ENCODE assay signal across 1 cellular context in genomic region chr9:122931851-122932199, GRCh38.
TF ChIP-seq lines count a peak whose summit lies in the region.

No MANE protein-coding gene starts in this region.

TF ChIP-seq in SK-N-SH treated with all-trans-retinoic acid at 6 μM for 48 hours, 23 proteins besides CTCF, POLR2A, EP300 and RAD21 (continued from another document):
- no peak for TF ChIP-seq POU6F1 (CRISPR knock-in tag; IDR thresholded peaks at IDR 0.05; ENCODE audit: borderline replicate concordance, low read depth)
- TF ChIP-seq CSDC2 (CRISPR knock-in tag; IDR thresholded peaks at IDR 0.05): no peak
- no peak for TF ChIP-seq ZFP3 (CRISPR knock-in tag; IDR thresholded peaks at IDR 0.05)
- TF ChIP-seq RARB (CRISPR knock-in tag; IDR thresholded peaks at IDR 0.05): no peak
- no peak for TF ChIP-seq ZNF8 (CRISPR knock-in tag; IDR thresholded peaks at IDR 0.05)
